ENCODE assay signal across 24 cellular contexts in the genomic region with DNA sequence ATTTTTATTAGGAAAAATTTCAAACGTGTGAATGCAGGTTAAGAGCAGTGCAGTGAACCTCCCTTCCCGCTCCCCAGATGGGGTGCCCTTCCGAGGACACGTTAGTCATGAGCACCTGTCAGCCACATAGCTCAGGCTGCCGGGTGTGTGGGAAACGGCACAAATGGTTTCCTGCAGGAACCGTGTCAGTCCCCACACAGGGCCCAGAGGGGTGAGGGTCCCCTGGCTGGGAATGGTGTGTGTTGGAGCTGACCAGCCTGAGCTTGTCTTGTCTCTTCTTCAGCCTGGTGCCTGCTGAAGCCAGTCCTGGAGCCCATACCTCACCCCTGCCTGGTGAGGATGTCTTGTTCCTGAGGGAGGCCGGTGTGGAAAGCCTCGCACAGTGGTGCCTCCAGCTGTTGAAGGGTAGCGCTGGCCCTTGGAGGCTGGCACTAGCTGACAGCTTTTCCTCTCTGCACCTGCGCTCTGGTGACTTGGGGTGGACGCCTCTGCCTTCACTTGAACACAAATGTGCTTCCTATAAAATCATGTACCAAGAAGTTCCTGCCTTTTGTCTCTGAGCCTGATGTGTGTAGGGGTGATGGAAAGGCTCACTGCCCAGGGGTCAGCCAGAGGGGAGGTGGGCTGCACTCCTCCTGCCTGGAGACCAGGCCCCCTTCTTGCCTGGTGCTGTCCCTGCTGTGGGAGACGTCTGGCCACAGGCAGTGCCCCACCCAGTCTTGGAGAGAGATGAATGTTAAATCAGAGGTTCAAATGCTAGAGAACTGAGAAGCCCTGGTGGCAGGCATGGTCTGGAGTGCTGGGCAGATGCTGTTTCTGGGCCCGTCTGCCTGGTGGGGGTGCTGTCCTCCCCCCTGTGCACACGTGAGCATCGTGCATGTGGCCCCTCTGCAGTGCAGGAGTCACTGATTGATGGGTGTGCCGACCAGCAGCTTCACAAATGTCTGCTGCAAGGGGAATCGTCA.
DNase-seq lines count a peak whose midpoint lies in the region; ATAC-seq and TF ChIP-seq lines count a peak whose summit lies in the region.
"Had no signal": no experiment of that assay in that cellular context is flagged by ENCODE, and none has a peak within 500 bp of the region (broad histone marks: within the 10 kb centered on the region; RNA-seq: fewer than 3 reads in every experiment).

No MANE protein-coding gene starts in this region.

- H3K36me3 ChIP-seq in Loucy (ENCODE audit: insufficient read depth, low read length): peaks cover 96% of the 10 kb centered on the region

- no peaks in the 10 kb centered on the region for H3K4me1 ChIP-seq in Loucy (ENCODE audit: insufficient read depth, low read length, poor library complexity, severe bottlenecking)
- H3K4me1 ChIP-seq: pancreas had no signal

- peak; percentile 18 for DNase-seq in activated CD4-positive, CD25-positive, alpha-beta regulatory T cell treated with anti-CD3 and anti-CD28 coated beads, Interleukin-2, amount 50 U/mL, for 72 hours
- no peak for DNase-seq in activated CD4-positive, CD25-positive, alpha-beta regulatory T cell (lab: John Stamatoyannopoulos, UW)
- DNase-seq in islet precursor cell: peak; percentile 46
- peak; percentile 31 for DNase-seq in putamen (ENCODE audit: low spot score)
- no peak for DNase-seq in HFFc6
- DNase-seq: 8988T; activated CD8-positive, alpha-beta T cell treated with anti-CD3 and anti-CD28 coated beads for 36 hours; activated T-cell treated with anti-CD3 and anti-CD28 coated beads, Interleukin-2, amount 50 U/mL, for 48 hours; AML-193; DMS53; GOT3; KG1; NCI-H187 treated with DMSO at 0.1 percent for 48 hours; NCI-H345; PC-9; stimulated activated CD4-positive, alpha-beta T cell treated with anti-CD3 and anti-CD28 coated beads, Interleukin-4, amount 100 ng/mL, for 1 hour; stimulated activated naive CD8-positive, alpha-beta T cell treated with anti-CD3 and anti-CD28 coated beads, Interleukin-15, amount 100 ng/mL, for 72 hours; trophoblast cell; WERI-Rb-1 had no signal

- H3K27ac Mint-ChIP-seq in HFFc6: no peak overlapping the region
- H3K27ac Mint-ChIP-seq: activated CD8-positive, alpha-beta T cell treated with anti-CD3 and anti-CD28 coated beads for 36 hours had no signal

- H3K9me2 ChIP-seq in Loucy (replicated peaks; ENCODE audit: low read depth, low read length): no peaks in the 10 kb centered on the region

- no peaks in the 10 kb centered on the region for H3F3A ChIP-seq in Loucy (ENCODE audit: low read depth)

- H3K9me3 Mint-ChIP-seq in HFFc6: peaks cover 24% of the 10 kb centered on the region

- no peak overlapping the region for H3K4me2 ChIP-seq in Loucy (ENCODE audit: low read depth, low read length, poor library complexity, severe bottlenecking)
- H3K4me2 ChIP-seq: PC-9 had no signal

- no peak overlapping the region for H2AFZ ChIP-seq in Loucy (ENCODE audit: low read length)
- H2AFZ ChIP-seq: PC-9 had no signal

- no peak overlapping the region for H3K4me3 Mint-ChIP-seq in HFFc6
- H3K4me3 Mint-ChIP-seq: activated CD8-positive, alpha-beta T cell treated with anti-CD3 and anti-CD28 coated beads for 36 hours; stimulated activated naive CD8-positive, alpha-beta T cell treated with anti-CD3 and anti-CD28 coated beads, Interleukin-15, amount 100 ng/mL, for 72 hours had no signal

- no peak for ATAC-seq in GM21360 (IDR thresholded peaks at IDR 0.05; ENCODE audit: unreplicated experiment)
- ATAC-seq in GM21717 (IDR thresholded peaks at IDR 0.05; ENCODE audit: unreplicated experiment): no peak
- ATAC-seq: activated CD8-positive, alpha-beta T cell treated with anti-CD3 and anti-CD28 coated beads for 36 hours; pancreas; stimulated activated naive CD8-positive, alpha-beta T cell treated with anti-CD3 and anti-CD28 coated beads, Interleukin-15, amount 100 ng/mL, for 72 hours had no signal

- no peaks in the 10 kb centered on the region for H3K27me3 ChIP-seq in Loucy (ENCODE audit: insufficient read depth, low read length, poor library complexity, severe bottlenecking)
- H3K27me3 ChIP-seq: pancreas had no signal

- no peak overlapping the region for H3K4me3 ChIP-seq in Loucy (ENCODE audit: low read length, poor library complexity, severe bottlenecking)
- H3K4me3 ChIP-seq: pancreas, PC-9, skin epidermis had no signal

- H3K4me1 Mint-ChIP-seq in HFFc6 (ENCODE audit: low read depth): no peaks in the 10 kb centered on the region
- H3K4me1 Mint-ChIP-seq: stimulated activated naive CD8-positive, alpha-beta T cell treated with anti-CD3 and anti-CD28 coated beads, Interleukin-15, amount 100 ng/mL, for 72 hours had no signal

- peaks cover 3% of the 10 kb centered on the region for H4K20me1 ChIP-seq in Loucy (ENCODE audit: insufficient read depth, low read length, poor library complexity, severe bottlenecking)

- H3K9ac ChIP-seq in Loucy (ENCODE audit: low read depth, low read length, poor library complexity, severe bottlenecking): no peak overlapping the region

- peaks cover 52% of the 10 kb centered on the region for H3K36me3 Mint-ChIP-seq in HFFc6 (ENCODE audit: low read depth)

- no peaks in the 10 kb centered on the region for H3K79me2 ChIP-seq in Loucy (ENCODE audit: insufficient read depth, low read length)

- H3K9me3 ChIP-seq in Loucy (ENCODE audit: insufficient read depth, low read depth, low read length): peaks cover 26% of the 10 kb centered on the region; the same call in 1 of the 2 replicates
- H3K9me3 ChIP-seq: pancreas had no signal

- no peaks in the 10 kb centered on the region; the same call in 1 of the 2 replicates for H3K27me3 Mint-ChIP-seq in HFFc6 (ENCODE audit: insufficient read depth)
- H3K27me3 Mint-ChIP-seq: activated CD8-positive, alpha-beta T cell treated with anti-CD3 and anti-CD28 coated beads for 36 hours; stimulated activated naive CD8-positive, alpha-beta T cell treated with anti-CD3 and anti-CD28 coated beads, Interleukin-15, amount 100 ng/mL, for 72 hours had no signal

- 0 out of 2 replicates have a peak, but pooled peaks have one; percentile 10 for TF ChIP-seq CTCF in Loucy (conservative IDR thresholded peaks at IDR 0.05; ENCODE audit: low read length)
- no peak for TF ChIP-seq CTCF in HFFc6 (IDR thresholded peaks at IDR 0.05)

Comparison
In these comparisons a context has a peak if more than half of its experiments do, and no peak if none do; other contexts are left out.
1. DNase-seq: peak in activated CD4-positive, CD25-positive, alpha-beta regulatory T cell treated with anti-CD3 and anti-CD28 coated beads, Interleukin-2, amount 50 U/mL, for 72 hours (single experiment), islet precursor cell (single experiment) and putamen (single experiment); none in activated CD4-positive, CD25-positive, alpha-beta regulatory T cell (0 of 4) and HFFc6 (single experiment).